In the genomic region with DNA sequence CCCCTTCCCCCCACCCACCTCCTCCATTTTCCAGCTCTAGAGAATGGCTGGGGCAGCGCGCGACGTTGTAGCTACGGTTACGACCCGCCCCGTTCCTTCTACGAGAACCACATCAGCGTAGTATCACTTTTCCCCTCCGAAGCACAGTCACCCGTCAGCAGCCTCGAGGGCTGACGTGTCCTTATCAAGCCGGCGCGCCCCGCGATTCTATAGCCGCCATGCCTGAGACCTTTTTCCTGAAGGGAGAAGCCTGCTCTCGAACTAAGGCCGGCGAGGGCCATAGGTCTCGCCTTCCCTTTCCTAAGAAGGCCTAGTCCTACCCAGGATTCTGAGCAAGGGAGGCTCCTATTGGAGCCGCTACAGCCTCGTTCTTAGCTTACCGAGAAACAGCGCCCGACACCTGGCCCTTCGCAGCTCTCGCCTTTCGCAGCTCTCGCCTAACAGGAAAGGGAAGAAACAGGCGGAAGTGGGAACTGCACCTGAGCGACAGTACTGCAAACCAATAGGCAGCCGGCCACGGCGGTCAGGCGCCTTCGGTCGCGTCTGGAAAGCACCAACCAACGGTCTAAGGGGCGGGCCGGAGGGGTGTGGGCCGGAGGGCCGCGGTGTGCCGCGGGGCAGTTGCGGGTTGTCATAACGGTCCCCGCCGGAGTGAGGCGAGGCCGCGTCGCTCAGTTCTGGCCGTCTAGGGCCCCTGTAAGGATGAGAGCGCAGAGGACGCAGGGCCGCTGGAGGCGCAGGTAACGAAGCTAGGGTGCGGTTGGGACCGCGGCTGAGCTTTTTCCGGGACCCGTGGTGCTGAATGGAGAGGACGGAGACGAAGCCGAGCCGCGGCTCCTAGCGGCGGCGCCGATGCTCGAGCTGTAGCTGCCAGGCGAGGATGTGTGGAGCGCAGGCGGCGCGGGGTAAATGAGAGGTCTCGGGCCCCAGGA, we compare ENCODE assay signal across 8 cellular contexts. TPM values are rescaled to one million over a fixed set of nuclear protein-coding genes. Genes with fewer than 3 reads are reported as not detected.
DNase-seq lines count a peak whose midpoint lies in the region; ATAC-seq and TF ChIP-seq lines count a peak whose summit lies in the region.

A gene (plus strand): TSS at position 618 of the 932 bp plus-strand sequence. CDS start 470 bp downstream, outside the sequence.
A gene (minus strand): TSS at position 445 of the 932 bp plus-strand sequence. CDS start 1,522 bp downstream, outside the sequence.

- peak within 1 kb of the TSS; percentile 95 for H3K4me3 ChIP-seq in epithelial cell of proximal tubule (ENCODE audit: low read depth, low read length)
- H3K4me3 ChIP-seq in mucosa of rectum (ENCODE audit: low read length in 2 of 2), result peak within 1 kb of the TSS; percentile 96 to 98

- peak within 1 kb of the TSS; percentile 98 to 99 for H3K27ac ChIP-seq in mucosa of rectum (ENCODE audit: low read depth in 2 of 2, low read length in 2 of 2)

- H3K4me1 ChIP-seq in mucosa of rectum (ENCODE audit: control insufficient read depth in 2 of 2, insufficient read depth in 2 of 2, low read length in 2 of 2), result peaks cover 31 to 32% of the 10 kb centered on the region in 2 donors

- DNase-seq in DMS53 (lab: John Stamatoyannopoulos, UW) (peak; percentile 98), OCI-M2 (lab: John Stamatoyannopoulos, UW; ENCODE audit: unreplicated experiment) (peak; percentile 93), activated T-cell treated with anti-CD3 and anti-CD28 coated beads for 48 hours (ENCODE audit: low read depth) (peak; percentile 93), epithelial cell of proximal tubule (ENCODE audit: low read depth) (peak; percentile 82)
- DNase-seq in stimulated activated CD8-positive, alpha-beta memory T cell treated with anti-CD3 and anti-CD28 coated beads, Interleukin-4, amount 100 ng/mL, for 48 hours, result peak; percentile 97

- H3K36me3 ChIP-seq in mucosa of rectum (ENCODE audit: control insufficient read depth in 2 of 2, insufficient read depth in 2 of 2, low read length in 2 of 2), result peaks cover 10 to 12% of the 10 kb centered on the region in 2 donors

- no peak for TF ChIP-seq EP300 in Ishikawa (IDR thresholded peaks at IDR 0.05; ENCODE audit: borderline replicate concordance)

- ATAC-seq in GM21576 (IDR thresholded peaks at IDR 0.05; ENCODE audit: unreplicated experiment), result peak; percentile 89

- TF ChIP-seq RAD21 in Ishikawa (IDR thresholded peaks at IDR 0.05; ENCODE audit: low read depth), result no peak

- peak; percentile 39 for TF ChIP-seq CTCF in epithelial cell of proximal tubule (conservative IDR thresholded peaks at IDR 0.05; ENCODE audit: low read depth, low read length)

- H3K9ac ChIP-seq in mucosa of rectum (ENCODE audit: low read depth in 1 of 2, low read length in 2 of 2), result peak within 1 kb of the TSS; percentile 97 to 100

- no peaks in the 10 kb centered on the region for H3K9me3 ChIP-seq in mucosa of rectum (ENCODE audit: control insufficient read depth in 2 of 2, low read length in 2 of 2)

- H3K27me3 ChIP-seq in mucosa of rectum (ENCODE audit: control insufficient read depth in 2 of 2, insufficient read depth in 2 of 2, low read length in 2 of 2), result no peaks in the 10 kb centered on the region

TF ChIP-seq in Ishikawa, 13 proteins besides CTCF, POLR2A, EP300 and RAD21:
- TF ChIP-seq, protein P1, sequence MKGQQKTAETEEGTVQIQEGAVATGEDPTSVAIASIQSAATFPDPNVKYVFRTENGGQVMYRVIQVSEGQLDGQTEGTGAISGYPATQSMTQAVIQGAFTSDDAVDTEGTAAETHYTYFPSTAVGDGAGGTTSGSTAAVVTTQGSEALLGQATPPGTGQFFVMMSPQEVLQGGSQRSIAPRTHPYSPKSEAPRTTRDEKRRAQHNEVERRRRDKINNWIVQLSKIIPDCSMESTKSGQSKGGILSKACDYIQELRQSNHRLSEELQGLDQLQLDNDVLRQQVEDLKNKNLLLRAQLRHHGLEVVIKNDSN (IDR thresholded peaks at IDR 0.05), result peak; percentile 87
- TF ChIP-seq TEAD4 (IDR thresholded peaks at IDR 0.05) (no peak), FOXM1 (IDR thresholded peaks at IDR 0.05; ENCODE audit: borderline replicate concordance, low read depth) (peak; percentile 23; the same call in 1 of the 2 replicates), ZBTB7A (IDR thresholded peaks at IDR 0.05; ENCODE audit: low read depth) (no peak), TAF1 (IDR thresholded peaks at IDR 0.05; ENCODE audit: low read depth) (peak; percentile 94), YY1 (IDR thresholded peaks at IDR 0.05; ENCODE audit: low read depth) (peak; percentile 55; the same call in 1 of the 2 replicates), CEBPB (IDR thresholded peaks at IDR 0.05) (no peak)
- TF ChIP-seq, protein P2, sequence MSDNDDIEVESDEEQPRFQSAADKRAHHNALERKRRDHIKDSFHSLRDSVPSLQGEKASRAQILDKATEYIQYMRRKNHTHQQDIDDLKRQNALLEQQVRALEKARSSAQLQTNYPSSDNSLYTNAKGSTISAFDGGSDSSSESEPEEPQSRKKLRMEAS (IDR thresholded peaks at IDR 0.05), result peak; percentile 62; the same call in 1 of the 2 replicates
- TF ChIP-seq, protein P3, sequence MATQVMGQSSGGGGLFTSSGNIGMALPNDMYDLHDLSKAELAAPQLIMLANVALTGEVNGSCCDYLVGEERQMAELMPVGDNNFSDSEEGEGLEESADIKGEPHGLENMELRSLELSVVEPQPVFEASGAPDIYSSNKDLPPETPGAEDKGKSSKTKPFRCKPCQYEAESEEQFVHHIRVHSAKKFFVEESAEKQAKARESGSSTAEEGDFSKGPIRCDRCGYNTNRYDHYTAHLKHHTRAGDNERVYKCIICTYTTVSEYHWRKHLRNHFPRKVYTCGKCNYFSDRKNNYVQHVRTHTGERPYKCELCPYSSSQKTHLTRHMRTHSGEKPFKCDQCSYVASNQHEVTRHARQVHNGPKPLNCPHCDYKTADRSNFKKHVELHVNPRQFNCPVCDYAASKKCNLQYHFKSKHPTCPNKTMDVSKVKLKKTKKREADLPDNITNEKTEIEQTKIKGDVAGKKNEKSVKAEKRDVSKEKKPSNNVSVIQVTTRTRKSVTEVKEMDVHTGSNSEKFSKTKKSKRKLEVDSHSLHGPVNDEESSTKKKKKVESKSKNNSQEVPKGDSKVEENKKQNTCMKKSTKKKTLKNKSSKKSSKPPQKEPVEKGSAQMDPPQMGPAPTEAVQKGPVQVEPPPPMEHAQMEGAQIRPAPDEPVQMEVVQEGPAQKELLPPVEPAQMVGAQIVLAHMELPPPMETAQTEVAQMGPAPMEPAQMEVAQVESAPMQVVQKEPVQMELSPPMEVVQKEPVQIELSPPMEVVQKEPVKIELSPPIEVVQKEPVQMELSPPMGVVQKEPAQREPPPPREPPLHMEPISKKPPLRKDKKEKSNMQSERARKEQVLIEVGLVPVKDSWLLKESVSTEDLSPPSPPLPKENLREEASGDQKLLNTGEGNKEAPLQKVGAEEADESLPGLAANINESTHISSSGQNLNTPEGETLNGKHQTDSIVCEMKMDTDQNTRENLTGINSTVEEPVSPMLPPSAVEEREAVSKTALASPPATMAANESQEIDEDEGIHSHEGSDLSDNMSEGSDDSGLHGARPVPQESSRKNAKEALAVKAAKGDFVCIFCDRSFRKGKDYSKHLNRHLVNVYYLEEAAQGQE (IDR thresholded peaks at IDR 0.05; ENCODE audit: low read depth), result no peak

RNA-seq across cellular contexts. Expression of the first gene that starts in this region (rescaled TPM):
- 51.7 and 68.1 TPM in 2 replicates for total RNA-seq in epithelial cell of proximal tubule

RNA-seq across cellular contexts. Expression of the second gene that starts in this region (rescaled TPM):
- 278 and 384 TPM in 2 replicates for total RNA-seq in epithelial cell of proximal tubule

Comparison
In these comparisons a context has a peak if more than half of its experiments do, and no peak if none do; other contexts are left out.
1. Peak in every context shown above with its lines: DNase-seq, ATAC-seq, H3K4me3 ChIP-seq and H3K27ac ChIP-seq.